32 cellular contexts compared by ENCODE assay signal in the genomic region with DNA sequence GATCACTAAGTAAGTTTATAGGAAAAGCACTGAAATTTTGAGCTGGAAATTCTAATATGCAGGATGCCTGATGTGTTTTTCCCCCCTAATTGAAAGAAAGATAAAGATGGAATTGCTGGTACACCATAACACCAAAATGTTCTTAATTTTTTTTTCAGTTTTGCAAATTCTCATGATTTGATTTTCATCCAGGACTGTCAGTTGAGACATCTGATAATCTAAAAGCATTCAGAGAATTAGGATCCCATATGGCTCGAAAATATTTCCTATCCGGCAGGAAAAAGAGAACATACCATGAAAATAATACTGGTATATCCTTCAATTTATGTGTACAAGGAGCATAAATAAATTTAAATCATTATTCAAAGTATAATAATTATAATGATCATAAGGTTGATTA.
"Had no signal": no experiment of that assay in that cellular context is flagged by ENCODE, and none has a peak within 500 bp of the region (broad histone marks: within the 10 kb centered on the region; RNA-seq: fewer than 3 reads in every experiment).

No MANE protein-coding gene starts in this region.

- H3K27ac ChIP-seq: KMS-11 had no signal

- H3K36me3 ChIP-seq: MG63 had no signal

- H3K27me3 ChIP-seq: MG63 had no signal

- DNase-seq: Karpas-422, Kasumi-1, MG63, MM.1S, MV-4-11, NCI-H1048, NCI-H1092, NCI-H1092 treated with DMSO at 0.1 percent for 48 hours, NCI-H1105, NCI-H1105 treated with DMSO at 0.1 percent for 48 hours, NCI-H1417, NCI-H1417 treated with DMSO at 0.1 percent for 48 hours, NCI-H1436, NCI-H1436 treated with DMSO at 0.1 percent for 48 hours, NCI-H146, NCI-H1694, NCI-H1694 treated with DMSO at 0.1 percent for 48 hours, NCI-H187, NCI-H187 treated with DMSO at 0.1 percent for 48 hours, NCI-H1930, NCI-H2029, NCI-H2029 treated with DMSO at 0.1 percent for 48 hours, NCI-H2081, NCI-H2081 treated with DMSO at 0.1 percent for 48 hours, NCI-H2107, NCI-H2227 treated with DMSO at 0.1 percent for 48 hours, NCI-H226, NCI-H345, NCI-H446 treated with DMSO at 0.1 percent for 48 hours, NCI-H510A, NCI-H510A treated with DMSO at 0.1 percent for 48 hours had no signal

- H3K4me3 ChIP-seq: MG63 had no signal

- H3K9me3 ChIP-seq: MG63 had no signal
